11 cellular contexts compared by ENCODE assay signal in the genomic region with DNA sequence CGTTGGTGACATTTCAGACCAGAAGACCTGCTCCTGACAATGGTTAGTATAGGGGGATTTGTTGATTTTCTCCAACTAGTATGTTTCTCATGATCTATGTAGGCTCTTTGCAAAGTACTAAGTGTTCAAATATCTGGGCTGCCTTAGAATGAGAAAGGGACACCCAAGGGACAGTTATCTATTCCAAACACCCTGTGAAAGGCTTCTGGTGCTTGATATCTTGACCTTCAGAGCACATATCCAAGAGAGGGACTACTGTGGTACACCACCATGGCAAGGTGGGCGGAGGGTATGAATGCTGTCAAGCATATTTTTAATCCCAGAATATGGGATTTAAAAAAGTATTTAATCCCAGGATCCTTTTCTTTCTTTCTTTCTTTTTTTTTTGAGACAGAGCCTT. TPM values are rescaled to one million over a fixed set of nuclear protein-coding genes. Genes with fewer than 3 reads are reported as not detected.
"Had no signal": no experiment of that assay in that cellular context is flagged by ENCODE, and none has a peak within 500 bp of the region (broad histone marks: within the 10 kb centered on the region; RNA-seq: fewer than 3 reads in every experiment).

No MANE protein-coding gene starts in this region.

- ATAC-seq: HCT116, HepG2 had no signal

- H3K9me3 Mint-ChIP-seq: HFFc6, IgD-negative memory B cell had no signal

- H3K4me1 ChIP-seq: HAP-1 had no signal

- H3K4me3 Mint-ChIP-seq: HFFc6, IgD-negative memory B cell had no signal

- H3K4me3 ChIP-seq: GM23248, HAP-1 had no signal

- H3K27me3 Mint-ChIP-seq: IgD-negative memory B cell had no signal

- H3K9me3 ChIP-seq: HAP-1 had no signal

- DNase-seq: GM23248, GOT3, H7, HFFc6 had no signal

- H3K27ac ChIP-seq: GM23248, HL-60 had no signal

RNA-seq across cellular contexts. Expression of gene FANCD2OS, which starts 1.1 kb away (rescaled TPM):
- total RNA-seq: GM23248, H4, H7, HepG2, HFFc6, HT1080 had no signal
- polyA plus RNA-seq: GM23248, HepG2, IgD-negative memory B cell had no signal
